In genomic region chr3:120323761-120324160, GRCh38 we compare ENCODE assay signal across 2 cellular contexts. TPM values are rescaled to one million over a fixed set of nuclear protein-coding genes. Genes with fewer than 3 reads are reported as not detected.
"Had no signal": no experiment of that assay in that cellular context is flagged by ENCODE, and none has a peak within 500 bp of the region (broad histone marks: within the 10 kb centered on the region; RNA-seq: fewer than 3 reads in every experiment).

No MANE protein-coding gene starts in this region.

RNA-seq across cellular contexts. Expression of gene GPR156, which starts 38.7 kb away (rescaled TPM):
- total RNA-seq: activated naive CD4-positive, alpha-beta T cell treated with anti-CD3 and anti-CD28 coated beads, Interleukin-2, amount 50 U/mL, for 72 hours; left ventricle myocardium inferior had no signal
